Comparison of ENCODE assay signal across 2 cellular contexts in the genomic region with DNA sequence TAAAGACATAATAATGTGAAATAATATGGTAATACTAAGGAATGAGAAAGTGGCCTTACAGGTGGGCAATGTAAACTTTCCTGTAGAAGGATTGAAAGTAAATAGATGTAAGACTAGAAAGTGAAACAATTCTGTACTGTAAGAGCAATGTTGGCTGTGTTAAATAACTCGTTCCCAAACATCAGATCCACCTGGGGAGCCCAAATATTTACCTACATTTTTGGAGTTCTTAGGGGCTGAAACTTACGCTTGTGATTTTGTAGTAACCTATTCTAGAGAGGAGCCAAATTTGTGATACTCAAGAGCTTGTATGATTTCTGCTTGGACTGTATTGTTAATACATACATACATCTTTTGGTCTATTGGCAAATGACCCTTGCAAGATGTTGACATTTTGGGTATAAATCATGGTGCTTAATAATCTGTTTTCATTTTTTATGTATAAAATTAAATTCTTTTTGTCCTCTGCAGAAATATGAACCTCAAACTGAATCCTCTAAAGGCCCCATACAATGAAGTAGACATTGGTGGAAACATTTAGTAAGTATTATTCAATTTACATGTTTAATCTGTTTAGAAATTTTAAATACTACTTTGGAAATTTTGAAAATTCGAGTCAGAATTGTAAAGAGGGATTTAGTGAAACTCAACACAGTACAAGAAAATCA.
TF ChIP-seq lines count a peak whose summit lies in the region.

No MANE protein-coding gene starts in this region.

TF ChIP-seq in HEK293, 187 proteins besides CTCF, POLR2A, EP300 and RAD21:
- TF ChIP-seq PRDM1 (tag by site-specific recombination; IDR thresholded peaks at IDR 0.05) (peak; percentile 52), SP2 (tag by site-specific recombination; IDR thresholded peaks at IDR 0.05) (no peak)
TF ChIP-seq in HEK293: peak in this region for 1.

TF ChIP-seq in K562, 482 proteins besides CTCF, POLR2A, EP300 and RAD21:
- TF ChIP-seq MCM7 (IDR thresholded peaks at IDR 0.05), result no peak
- TF ChIP-seq, protein P1, sequence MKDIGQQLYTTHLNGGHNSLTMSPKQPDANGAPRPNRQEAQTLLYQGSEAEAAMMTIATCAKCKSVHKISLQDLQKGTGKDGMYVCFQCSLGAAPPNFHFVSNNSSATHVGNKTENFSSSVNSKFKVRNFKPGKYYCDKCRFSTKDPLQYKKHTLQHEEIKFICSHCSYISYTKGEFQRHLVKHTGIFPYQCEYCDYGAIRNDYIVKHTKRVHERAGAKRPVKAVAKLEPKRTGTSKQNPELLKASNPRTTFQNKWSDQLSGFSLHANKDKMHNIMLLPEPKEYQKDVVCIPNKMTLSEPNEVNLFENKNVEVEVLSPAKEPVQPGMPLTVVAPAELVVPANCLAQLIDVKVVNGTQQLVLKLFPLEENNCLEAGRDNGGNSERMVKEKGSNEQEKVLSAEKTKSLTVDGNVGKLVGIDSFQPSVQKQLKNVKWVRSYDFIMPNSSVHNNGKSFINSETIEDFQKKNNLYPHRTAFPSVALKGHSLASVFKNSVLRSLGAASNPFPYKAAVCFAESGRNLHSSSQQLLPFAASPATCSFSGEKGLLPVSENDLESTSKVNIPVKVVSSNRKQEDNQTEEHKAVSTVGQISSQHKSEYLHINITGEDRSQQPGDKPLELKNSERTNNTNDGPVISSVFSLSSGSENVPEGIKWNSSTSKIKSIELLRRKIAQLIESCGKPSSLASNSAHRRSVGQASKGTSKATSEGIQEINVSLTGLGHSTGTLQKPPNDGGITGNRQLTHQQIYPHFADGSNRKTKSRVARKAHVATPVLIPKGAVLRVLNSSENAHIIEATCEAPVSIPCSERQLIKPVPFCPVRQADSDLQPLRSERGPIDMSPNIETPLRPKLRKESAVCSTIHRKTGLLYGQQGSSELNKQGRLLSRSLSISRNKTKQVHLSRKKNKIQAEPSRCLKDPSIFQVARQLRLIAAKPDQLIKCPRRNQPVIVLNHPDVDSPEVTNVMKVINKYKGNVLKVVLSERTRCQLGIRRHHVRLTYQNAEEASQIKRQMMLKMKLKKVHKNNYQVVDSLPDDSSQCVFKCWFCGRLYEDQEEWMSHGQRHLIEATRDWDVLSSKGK (CRISPR knock-in tag; IDR thresholded peaks at IDR 0.05), result no peak
- TF ChIP-seq SMARCB1 (IDR thresholded peaks at IDR 0.05; ENCODE audit: insufficient read length, low read depth), result no peak
- TF ChIP-seq POLR2AphosphoS5 (IDR thresholded peaks at IDR 0.05; ENCODE audit: control insufficient read depth, insufficient read depth, low read depth, low read length), result peak; percentile 4; the same call in 1 of the 2 replicates
- TF ChIP-seq TFAM (CRISPR knock-in tag; conservative IDR thresholded peaks at IDR 0.05), result no peak
- TF ChIP-seq CXXC5 (CRISPR knock-in tag; IDR thresholded peaks at IDR 0.05), result no peak
- TF ChIP-seq NUFIP1 (IDR thresholded peaks at IDR 0.05; ENCODE audit: partially characterized antibody), result no peak
- TF ChIP-seq RBFOX2 (IDR thresholded peaks at IDR 0.05; ENCODE audit: low read depth, low read length), result 0 out of 2 replicates have a peak, but pooled peaks have one; percentile 34
- TF ChIP-seq POLR2H (tag; IDR thresholded peaks at IDR 0.05; ENCODE audit: low read depth), result 0 out of 2 replicates have a peak, but pooled peaks have one; percentile 34
- no peak for TF ChIP-seq ZNF778 (CRISPR knock-in tag; IDR thresholded peaks at IDR 0.05)
- 0 out of 2 replicates have a peak, but pooled peaks have one; percentile 24 for TF ChIP-seq POLR2AphosphoS2 (IDR thresholded peaks at IDR 0.05; ENCODE audit: low read length)
